In the genomic region with DNA sequence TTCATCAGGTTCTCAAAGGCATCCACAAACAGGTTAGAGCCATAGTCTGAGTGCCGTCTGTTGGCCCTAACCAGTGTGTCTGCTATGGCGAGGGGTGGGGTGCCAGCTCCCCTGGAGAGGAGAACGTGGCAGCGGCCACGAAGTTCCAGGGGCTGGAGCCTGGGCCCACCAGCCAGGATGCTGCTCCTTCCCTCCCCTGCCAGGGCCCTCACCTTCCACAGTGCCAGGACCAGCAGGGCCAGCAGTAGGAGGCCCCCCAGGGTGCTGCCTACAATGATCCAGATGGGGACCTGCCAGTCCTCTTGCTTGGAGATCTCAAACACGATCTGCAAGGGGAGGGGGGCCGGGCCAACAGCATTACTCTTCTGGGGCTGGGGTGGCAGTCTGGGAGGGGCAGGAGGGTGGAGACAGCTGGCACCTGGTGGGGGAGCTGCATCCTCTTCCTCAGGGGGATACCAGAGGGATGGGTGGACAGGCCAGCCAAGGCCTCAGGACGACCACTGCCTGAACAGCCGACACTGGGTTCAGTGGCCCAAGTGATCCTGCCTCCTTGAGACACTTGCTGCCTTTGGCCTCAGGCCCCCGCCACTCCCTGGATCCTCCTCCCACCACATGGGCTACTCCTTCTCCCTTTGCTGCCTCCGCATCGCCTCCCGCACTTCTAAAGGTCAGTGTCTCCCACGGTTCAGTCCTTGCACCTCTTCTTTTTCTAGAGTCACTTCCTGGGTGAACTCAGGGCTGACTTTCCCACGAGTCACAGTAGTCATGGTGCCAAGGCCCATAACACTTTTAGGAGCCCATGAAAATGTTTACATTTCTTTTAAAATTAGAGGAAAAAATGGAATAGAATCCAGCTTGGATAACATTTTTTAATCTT, we compare ENCODE assay signal across 14 cellular contexts. TPM values are rescaled to one million over a fixed set of nuclear protein-coding genes. Genes with fewer than 3 reads are reported as not detected.
DNase-seq lines count a peak whose midpoint lies in the region; ATAC-seq and TF ChIP-seq lines count a peak whose summit lies in the region.
"Had no signal": no experiment of that assay in that cellular context is flagged by ENCODE, and none has a peak within 500 bp of the region (broad histone marks: within the 10 kb centered on the region; RNA-seq: fewer than 3 reads in every experiment).

No MANE protein-coding gene starts in this region.

- no peaks in the 10 kb centered on the region for H3K79me2 ChIP-seq in HCT116 (ENCODE audit: insufficient read depth, low read length)

- BruUV-seq in HCT116 (replicated peaks; lab: Mats Ljungman, UMichigan) = no TSS peak

- WGBS in mesodermal cell (ENCODE audit: insufficient coverage in 2 of 2), 2 experiments = 83 to 85% methylated on average over 12 to 13 of the region's 15 CpGs

- H3K36me3 ChIP-seq in HCT116 (ENCODE audit: control insufficient read depth in 1 of 2, insufficient read depth in 2 of 2, low read length in 2 of 2) = no peaks in the 10 kb centered on the region
- H3K36me3 ChIP-seq in ascending aorta = peaks cover 37 to 63% of the 10 kb centered on the region in 2 donors
- H3K36me3 ChIP-seq in mesodermal cell (ENCODE audit: control insufficient read depth, insufficient read depth, low read length) = peaks cover 3% of the 10 kb centered on the region
- H3K36me3 ChIP-seq: gastroesophageal sphincter had no signal

- H3K9ac ChIP-seq in HCT116 (ENCODE audit: low read length) = no peak overlapping the region

- RAD21 ChIA-PET in HCT116 (lab: Charles Lee; ENCODE audit: low non-redundant PET in 1 of 2, low total read pairs in 2 of 2, uncharacterized antibody in 2 of 2, unreplicated experiment in 2 of 2) = no interaction called here

- H3K4me3 ChIP-seq in HCT116 (replicated peaks in 1 of 2; ENCODE audit: low read depth in 1 of 2, low read length in 2 of 2) (no peak overlapping the region), ascending aorta (no peak overlapping the region), mesodermal cell (ENCODE audit: extremely low read depth, insufficient read depth, low read length, poor library complexity, severe bottlenecking) (no peak overlapping the region)
- H3K4me3 ChIP-seq: BLaER1 treated with 17β-estradiol and CSF1 and Interleukin-3, amounts not matched to agents 10 nM and 100 nM; gastroesophageal sphincter had no signal

- no peaks in the 10 kb centered on the region for H3K27me3 ChIP-seq in HCT116 (ENCODE audit: insufficient read depth, low read length)
- H3K27me3 ChIP-seq in ascending aorta = no peaks in the 10 kb centered on the region
- H3K27me3 ChIP-seq: BLaER1 treated with 17β-estradiol and CSF1 and Interleukin-3, amounts not matched to agents 10 nM and 100 nM; gastroesophageal sphincter had no signal

- peak; percentile 78 for DNase-seq in EH (ENCODE audit: low read depth)
- no peak for DNase-seq in HCT116 (ENCODE audit: low read depth, low spot score)
- peak in 1 of 2 donors; percentile 53 for DNase-seq in ascending aorta (ENCODE audit: low spot score in 2 of 2)
- no peak for DNase-seq in NCI-H2107 treated with DMSO at 0.1 percent for 48 hours (lab: John Stamatoyannopoulos, UW; ENCODE audit: unreplicated experiment)
- DNase-seq in KG1 (lab: John Stamatoyannopoulos, UW) = no peak
- DNase-seq: activated CD4-positive, alpha-beta T cell treated with anti-CD3 and anti-CD28 coated beads for 1 hour; NCI-H1092; NCI-H2227 treated with DMSO at 0.1 percent for 48 hours had no signal

- no peaks in the 10 kb centered on the region for H4K20me1 ChIP-seq in HCT116 (ENCODE audit: insufficient read depth)

- H3K9me3 ChIP-seq in HCT116 (ENCODE audit: control insufficient read depth in 1 of 2, insufficient read depth in 1 of 2, low read depth in 1 of 2, low read length in 2 of 2) (no peaks in the 10 kb centered on the region), ascending aorta (no peaks in the 10 kb centered on the region), mesodermal cell (ENCODE audit: control insufficient read depth, low read length) (no peaks in the 10 kb centered on the region)
- H3K9me3 ChIP-seq: BLaER1 treated with 17β-estradiol and CSF1 and Interleukin-3, amounts not matched to agents 10 nM and 100 nM; gastroesophageal sphincter had no signal

- H3K4me1 ChIP-seq in HCT116 (ENCODE audit: control insufficient read depth in 1 of 2, insufficient read depth in 2 of 2, low read length in 2 of 2) = peaks cover 0 to 33% of the 10 kb centered on the region in 2 experiments; a peak in 3 of 4 replicates
- H3K4me1 ChIP-seq in ascending aorta = peaks cover 3 to 34% of the 10 kb centered on the region in 2 donors
- peaks cover 24% of the 10 kb centered on the region for H3K4me1 ChIP-seq in mesodermal cell (ENCODE audit: control insufficient read depth, insufficient read depth, low read length, poor library complexity, severe bottlenecking)

- POLR2A ChIA-PET in HCT116 (lab: Charles Lee) = interaction anchor here (1.3 kb wide), 1 partner anchor 14 kb away, joined by 3 read pairs; no protein-coding TSS in a partner anchor

- TF ChIP-seq RAD21 in HCT116 (IDR thresholded peaks at IDR 0.05; ENCODE audit: low read depth) = no peak

- H3K9me2 ChIP-seq in HCT116 (ENCODE audit: insufficient read depth) = no peaks in the 10 kb centered on the region

- no peak for TF ChIP-seq CTCF in HCT116 (IDR thresholded peaks at IDR 0.05 in 2 of 3, conservative IDR thresholded peaks at IDR 0.05 in 1 of 3; ENCODE audit: borderline replicate concordance in 1 of 3, insufficient read depth in 1 of 3, low read depth in 2 of 3, low read length in 2 of 3)
- TF ChIP-seq CTCF in ascending aorta (IDR thresholded peaks at IDR 0.05) = no peak

- intact Hi-C loops in HCT116 (cut with micrococcal nuclease) (no loop called here), ascending aorta (cut with DNase I) (no loop called here)

- H3K27ac ChIP-seq in HCT116 (ENCODE audit: low read depth, low read length) = no peak overlapping the region
- peak overlapping the region; percentile 61 to 85 for H3K27ac ChIP-seq in ascending aorta
- H3K27ac ChIP-seq in mesodermal cell (ENCODE audit: low read depth, low read length, severe bottlenecking) = peak overlapping the region; percentile 42
- H3K27ac ChIP-seq: gastroesophageal sphincter had no signal

- no peak for TF ChIP-seq POLR2A in HCT116 (IDR thresholded peaks at IDR 0.05; ENCODE audit: borderline replicate concordance, extremely low read depth, insufficient read depth, insufficient read length)

- no peak overlapping the region for H2AFZ ChIP-seq in HCT116 (ENCODE audit: low read depth, low read length, poor library complexity, severe bottlenecking)

- ATAC-seq in HCT116 = no peak
- ATAC-seq in HG03521 (IDR thresholded peaks at IDR 0.05; ENCODE audit: unreplicated experiment) = no peak
- no peak for ATAC-seq in HG02763 (IDR thresholded peaks at IDR 0.05; ENCODE audit: unreplicated experiment)
- ATAC-seq: gastroesophageal sphincter; stimulated activated effector memory CD8-positive, alpha-beta T cell treated with anti-CD3 and anti-CD28 coated beads, Interleukin-12 subunit alpha, Interleukin-12 subunit beta, amount 100 ng/mL, for 72 hours had no signal

- CTCF ChIA-PET in HCT116 (lab: Charles Lee) = interaction anchor here (1.1 to 1.2 kb wide), 2 partner anchors 51 to 572 kb away, joined by 3 to 10 read pairs; no protein-coding TSS in a partner anchor

- H3K4me2 ChIP-seq in HCT116 (ENCODE audit: low read length) = peak overlapping the region; percentile 24
- H3K4me2 ChIP-seq: BLaER1 treated with 17β-estradiol and CSF1 and Interleukin-3, amounts not matched to agents 10 nM and 100 nM had no signal

TF ChIP-seq in HCT116, 20 proteins besides CTCF, POLR2A, EP300 and RAD21 (continues in another document):
- TF ChIP-seq POLR2AphosphoS5 (IDR thresholded peaks at IDR 0.05; ENCODE audit: low read depth, low read length) (no peak), JUND (IDR thresholded peaks at IDR 0.05) (no peak), SIN3A (IDR thresholded peaks at IDR 0.05; ENCODE audit: low read depth) (no peak), ZFX (IDR thresholded peaks at IDR 0.05) (no peak), YY1 (IDR thresholded peaks at IDR 0.05; ENCODE audit: extremely low read depth, insufficient replicate concordance, low read depth, low read length) (no peak), ELF1 (IDR thresholded peaks at IDR 0.05; ENCODE audit: borderline replicate concordance, low read depth) (no peak), CBX3 (IDR thresholded peaks at IDR 0.05; ENCODE audit: low read depth) (no peak), SP1 (IDR thresholded peaks at IDR 0.05; ENCODE audit: low read depth) (no peak), EGR1 (IDR thresholded peaks at IDR 0.05; ENCODE audit: low read depth) (no peak), SRF (IDR thresholded peaks at IDR 0.05; ENCODE audit: low read depth) (no peak), EZH2 (IDR thresholded peaks at IDR 0.05) (no peak), FOSL1 (IDR thresholded peaks at IDR 0.05; ENCODE audit: low read depth) (no peak), TCF7L2 (IDR thresholded peaks at IDR 0.05; ENCODE audit: borderline replicate concordance, extremely low read depth, insufficient read depth, insufficient read length) (no peak)
- TF ChIP-seq, protein P1, sequence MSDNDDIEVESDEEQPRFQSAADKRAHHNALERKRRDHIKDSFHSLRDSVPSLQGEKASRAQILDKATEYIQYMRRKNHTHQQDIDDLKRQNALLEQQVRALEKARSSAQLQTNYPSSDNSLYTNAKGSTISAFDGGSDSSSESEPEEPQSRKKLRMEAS (IDR thresholded peaks at IDR 0.05) = no peak
- TF ChIP-seq, protein P2, sequence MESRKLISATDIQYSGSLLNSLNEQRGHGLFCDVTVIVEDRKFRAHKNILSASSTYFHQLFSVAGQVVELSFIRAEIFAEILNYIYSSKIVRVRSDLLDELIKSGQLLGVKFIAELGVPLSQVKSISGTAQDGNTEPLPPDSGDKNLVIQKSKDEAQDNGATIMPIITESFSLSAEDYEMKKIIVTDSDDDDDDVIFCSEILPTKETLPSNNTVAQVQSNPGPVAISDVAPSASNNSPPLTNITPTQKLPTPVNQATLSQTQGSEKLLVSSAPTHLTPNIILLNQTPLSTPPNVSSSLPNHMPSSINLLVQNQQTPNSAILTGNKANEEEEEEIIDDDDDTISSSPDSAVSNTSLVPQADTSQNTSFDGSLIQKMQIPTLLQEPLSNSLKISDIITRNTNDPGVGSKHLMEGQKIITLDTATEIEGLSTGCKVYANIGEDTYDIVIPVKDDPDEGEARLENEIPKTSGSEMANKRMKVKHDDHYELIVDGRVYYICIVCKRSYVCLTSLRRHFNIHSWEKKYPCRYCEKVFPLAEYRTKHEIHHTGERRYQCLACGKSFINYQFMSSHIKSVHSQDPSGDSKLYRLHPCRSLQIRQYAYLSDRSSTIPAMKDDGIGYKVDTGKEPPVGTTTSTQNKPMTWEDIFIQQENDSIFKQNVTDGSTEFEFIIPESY (IDR thresholded peaks at IDR 0.05; ENCODE audit: extremely low read depth, insufficient replicate concordance, low read length) = no peak

RNA-seq across cellular contexts. Expression of a gene that starts 26.3 kb away (rescaled TPM):
- total RNA-seq in HCT116 (2021; ENCODE audit: unreplicated experiment) (39.7 TPM), ascending aorta (57.0 TPM)
- 22.8 and 25.2 TPM in 2 replicates for polyA plus RNA-seq in HCT116 (2012)
- polyA plus RNA-seq in mesodermal cell (2013, experiment 1 of 2) = 39.7 TPM
- 33.3 TPM for polyA plus RNA-seq in mesodermal cell (2013, experiment 2 of 2)
